10 cellular contexts compared by ENCODE assay signal in the genomic region with DNA sequence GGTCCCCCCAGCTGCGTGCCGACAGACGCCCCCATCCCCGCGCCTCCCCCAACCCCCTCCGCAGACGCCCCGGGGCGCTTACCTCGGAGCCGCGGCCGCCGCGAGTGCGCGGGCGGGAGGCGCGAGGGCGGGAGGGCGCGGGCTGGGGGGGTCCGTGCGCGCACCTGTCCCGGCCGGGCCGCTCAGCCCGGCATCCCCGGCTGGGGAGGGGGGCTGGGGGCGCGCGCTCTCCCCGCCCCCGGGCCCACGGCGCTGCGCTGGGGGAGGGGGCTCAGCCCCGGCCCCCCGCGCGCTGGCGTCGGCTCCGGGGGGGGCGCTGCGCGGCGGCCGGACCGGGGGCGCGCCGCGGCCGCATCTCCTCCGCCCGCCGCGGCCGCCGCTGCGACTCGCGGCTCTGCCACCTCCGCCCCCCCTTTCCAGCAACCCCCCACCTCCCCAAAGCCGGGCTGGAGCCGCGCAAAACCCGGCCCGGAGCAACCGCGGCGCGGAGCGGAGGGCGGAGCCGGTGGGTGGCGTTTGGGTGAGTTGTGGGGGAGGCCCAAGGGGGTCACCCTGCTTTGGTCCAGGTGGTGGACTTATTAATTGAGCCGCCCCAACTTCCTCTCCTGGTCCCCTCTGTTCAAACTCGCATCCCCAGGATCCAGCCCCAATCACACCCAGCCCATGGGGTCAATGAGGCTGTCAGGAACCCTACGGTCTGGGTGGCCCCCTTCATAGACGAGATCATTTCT. TPM values are rescaled to one million over a fixed set of nuclear protein-coding genes. Genes with fewer than 3 reads are reported as not detected.
DNase-seq lines count a peak whose midpoint lies in the region; ATAC-seq, FAIRE-seq and TF ChIP-seq lines count a peak whose summit lies in the region.
"Had no signal": no experiment of that assay in that cellular context is flagged by ENCODE, and none has a peak within 500 bp of the region (broad histone marks: within the 10 kb centered on the region; RNA-seq: fewer than 3 reads in every experiment).

No MANE protein-coding gene starts in this region.

- H3K36me3 Mint-ChIP-seq in brain (no peaks in the 10 kb centered on the region), nephron progenitor cell (ENCODE audit: low read depth) (no peaks in the 10 kb centered on the region)
- no peaks in the 10 kb centered on the region for H3K36me3 Mint-ChIP-seq in activated CD8-positive, alpha-beta memory T cell treated with anti-CD3 and anti-CD28 coated beads, Interleukin-2, amount 10 ng/mL, durations not matched to agents 7 days and 5 days

- peak; percentile 88 for DNase-seq in D721Med (ENCODE audit: insufficient read length, low spot score)
- peak; percentile 89 for DNase-seq in HuH-7.5 (ENCODE audit: low spot score)
- peak; percentile 76 for DNase-seq in nephron progenitor cell
- no peak for DNase-seq in foreskin keratinocyte
- no peak for DNase-seq in activated CD8-positive, alpha-beta memory T cell treated with anti-CD3 and anti-CD28 coated beads, Interleukin-2, amount 10 ng/mL, durations not matched to agents 7 days and 5 days

- H3K27ac Mint-ChIP-seq in brain (peak overlapping the region in 4 of 5 experiments; percentile 64 to 88 (median 84)), nephron progenitor cell (no peak overlapping the region)
- H3K27ac Mint-ChIP-seq in activated CD8-positive, alpha-beta memory T cell treated with anti-CD3 and anti-CD28 coated beads, Interleukin-2, amount 10 ng/mL, durations not matched to agents 7 days and 5 days = no peak overlapping the region

- no peak for ATAC-seq in GM18520 (IDR thresholded peaks at IDR 0.05; ENCODE audit: unreplicated experiment)
- ATAC-seq in foreskin keratinocyte = no peak
- ATAC-seq in HG03280 (IDR thresholded peaks at IDR 0.05; ENCODE audit: unreplicated experiment) = no peak
- no peak for ATAC-seq in activated CD8-positive, alpha-beta memory T cell treated with anti-CD3 and anti-CD28 coated beads, Interleukin-2, amount 10 ng/mL, durations not matched to agents 7 days and 5 days

- no peaks in the 10 kb centered on the region for H3K4me1 ChIP-seq in foreskin keratinocyte

- H3K4me3 Mint-ChIP-seq in brain (peak overlapping the region; percentile 81 to 94 (median 88)), nephron progenitor cell (peak overlapping the region; percentile 84)
- no peak overlapping the region for H3K4me3 Mint-ChIP-seq in activated CD8-positive, alpha-beta memory T cell treated with anti-CD3 and anti-CD28 coated beads, Interleukin-2, amount 10 ng/mL, durations not matched to agents 7 days and 5 days

- H3K27me3 Mint-ChIP-seq in brain (peaks cover 26% of the 10 kb centered on the region), nephron progenitor cell (ENCODE audit: low read depth, poor library complexity) (peaks cover 58% of the 10 kb centered on the region)
- peaks cover 57% of the 10 kb centered on the region for H3K27me3 Mint-ChIP-seq in activated CD8-positive, alpha-beta memory T cell treated with anti-CD3 and anti-CD28 coated beads, Interleukin-2, amount 10 ng/mL, durations not matched to agents 7 days and 5 days

- CTCF ChIA-PET in activated CD8-positive, alpha-beta memory T cell treated with anti-CD3 and anti-CD28 coated beads, Interleukin-2, amount 10 ng/mL, durations not matched to agents 7 days and 5 days (lab: Charles Lee) = no interaction called here

- peaks cover 61% of the 10 kb centered on the region for H3K27me3 ChIP-seq in foreskin keratinocyte

- H3K4me1 Mint-ChIP-seq in brain (peaks cover 44% of the 10 kb centered on the region), nephron progenitor cell (peaks cover 31% of the 10 kb centered on the region)
- peaks cover 5% of the 10 kb centered on the region for H3K4me1 Mint-ChIP-seq in activated CD8-positive, alpha-beta memory T cell treated with anti-CD3 and anti-CD28 coated beads, Interleukin-2, amount 10 ng/mL, durations not matched to agents 7 days and 5 days

- peaks cover 0 to 2% (median 0%) of the 10 kb centered on the region in 5 experiments for H3K9me3 Mint-ChIP-seq in brain
- no peaks in the 10 kb centered on the region for H3K9me3 Mint-ChIP-seq in nephron progenitor cell
- no peaks in the 10 kb centered on the region for H3K9me3 Mint-ChIP-seq in activated CD8-positive, alpha-beta memory T cell treated with anti-CD3 and anti-CD28 coated beads, Interleukin-2, amount 10 ng/mL, durations not matched to agents 7 days and 5 days (ENCODE audit: low read depth)

- H3K27ac ChIP-seq in foreskin keratinocyte = no peak overlapping the region
- H3K27ac ChIP-seq: KMS-11 had no signal

- TF ChIP-seq CTCF in D721Med (IDR thresholded peaks at IDR 0.05; ENCODE audit: insufficient read depth, missing control alignments) (no peak), brain (conservative IDR thresholded peaks at IDR 0.05) (no peak), nephron progenitor cell (IDR thresholded peaks at IDR 0.05) (no peak), foreskin keratinocyte (conservative IDR thresholded peaks at IDR 0.05) (no peak)

- no peak for FAIRE-seq in D721Med (lab: Jason Lieb, UNC)

RNA-seq across cellular contexts. Expression of a gene that starts 22.1 kb away (rescaled TPM):
- polyA plus RNA-seq in brain (ENCODE audit: insufficient read depth, low read depth, low replicate concordance) = 39.1 TPM
- 1.3 and 1.7 TPM in 2 replicates for total RNA-seq in foreskin keratinocyte
- 0.87 and 1.00 TPM in 2 replicates for polyA plus RNA-seq in foreskin keratinocyte
- total RNA-seq in activated CD8-positive, alpha-beta memory T cell treated with anti-CD3 and anti-CD28 coated beads, Interleukin-2, amount 10 ng/mL, durations not matched to agents 7 days and 5 days = not detected
- total RNA-seq: epithelial cell of proximal tubule had no signal

RNA-seq across cellular contexts. Expression of a gene that starts 41.7 kb away (rescaled TPM):
- polyA plus RNA-seq in brain (ENCODE audit: insufficient read depth, low read depth, low replicate concordance) (0.14 TPM), foreskin keratinocyte (0.32 and 0.50 TPM in 2 replicates)
- 0.17 and 0.35 TPM in 2 replicates for total RNA-seq in foreskin keratinocyte
- total RNA-seq in activated CD8-positive, alpha-beta memory T cell treated with anti-CD3 and anti-CD28 coated beads, Interleukin-2, amount 10 ng/mL, durations not matched to agents 7 days and 5 days = under 1 TPM; 0.32 to 0.35 TPM

RNA-seq across cellular contexts. Expression of a gene that starts 46.5 kb away (rescaled TPM):
- polyA plus RNA-seq in brain (ENCODE audit: insufficient read depth, low read depth, low replicate concordance) = 1.5 TPM
- total RNA-seq in foreskin keratinocyte = not detected in 2 replicates
- polyA plus RNA-seq in foreskin keratinocyte = not detected in 2 replicates
- not detected for total RNA-seq in activated CD8-positive, alpha-beta memory T cell treated with anti-CD3 and anti-CD28 coated beads, Interleukin-2, amount 10 ng/mL, durations not matched to agents 7 days and 5 days

RNA-seq across cellular contexts. Expression of a gene that starts 57.8 kb away (rescaled TPM):
- polyA plus RNA-seq in brain (ENCODE audit: insufficient read depth, low read depth, low replicate concordance) (38.6 TPM), foreskin keratinocyte (10.8 and 13.0 TPM in 2 replicates)
- total RNA-seq in foreskin keratinocyte = 11.0 and 14.1 TPM in 2 replicates
- total RNA-seq in activated CD8-positive, alpha-beta memory T cell treated with anti-CD3 and anti-CD28 coated beads, Interleukin-2, amount 10 ng/mL, durations not matched to agents 7 days and 5 days = 10 to 100 TPM; 15.7 to 20.1 TPM

Comparison
In these comparisons a context has a peak if more than half of its experiments do, and no peak if none do; other contexts are left out.
1. DNase-seq: peak in D721Med (single experiment), HuH-7.5 (single experiment) and nephron progenitor cell (single experiment); none in foreskin keratinocyte (0 of 2) and activated CD8-positive, alpha-beta memory T cell treated with anti-CD3 and anti-CD28 coated beads, Interleukin-2, amount 10 ng/mL, durations not matched to agents 7 days and 5 days (single experiment).
2. H3K27ac Mint-ChIP-seq: peak in brain (4 of 5); none in nephron progenitor cell (single experiment) and activated CD8-positive, alpha-beta memory T cell treated with anti-CD3 and anti-CD28 coated beads, Interleukin-2, amount 10 ng/mL, durations not matched to agents 7 days and 5 days (single experiment).